ENCODE assay signal across 24 cellular contexts in the genomic region with DNA sequence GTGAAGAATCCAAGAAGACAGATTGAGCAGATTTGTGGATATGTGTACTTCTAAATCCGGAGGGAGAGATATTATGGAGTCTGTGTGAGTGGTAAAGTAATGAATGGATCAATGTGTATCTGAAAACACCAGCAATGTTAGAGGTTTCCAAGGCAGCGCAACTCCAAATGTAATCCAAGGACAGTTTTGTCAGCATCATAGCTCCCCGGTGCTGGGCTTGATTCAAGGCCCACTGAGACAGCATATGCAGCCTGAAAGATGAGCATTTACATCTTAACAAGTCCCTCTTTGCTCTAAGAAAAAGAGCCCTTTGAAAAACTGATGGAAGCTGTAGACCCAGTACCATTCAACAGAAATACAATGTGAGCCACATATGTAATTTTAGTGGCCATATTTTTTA. TPM values are rescaled to one million over a fixed set of nuclear protein-coding genes. Genes with fewer than 3 reads are reported as not detected.
DNase-seq lines count a peak whose midpoint lies in the region; ATAC-seq lines count a peak whose summit lies in the region.
"Had no signal": no experiment of that assay in that cellular context is flagged by ENCODE, and none has a peak within 500 bp of the region (broad histone marks: within the 10 kb centered on the region; RNA-seq: fewer than 3 reads in every experiment).

No MANE protein-coding gene starts in this region.

- intact Hi-C loops in activated T-helper 2 cell treated with anti-CD3 and anti-CD28 coated beads, Interferon-gamma antibody, Interleukin-2, Interleukin-4, amounts not matched to agents 10 μg/mL and 5 μg/mL and 100 μg/mL, durations not matched to agents 14 hours and 24 hours and 36 hours (cut with micrococcal nuclease) = no loop called here

- no peak for ATAC-seq in HG03439 (IDR thresholded peaks at IDR 0.05; ENCODE audit: unreplicated experiment)
- ATAC-seq: GM12878 had no signal

- peaks cover 13% of the 10 kb centered on the region for H3K4me1 Mint-ChIP-seq in activated T-helper 2 cell treated with anti-CD3 and anti-CD28 coated beads, Interferon-gamma antibody, Interleukin-2, Interleukin-4, amounts not matched to agents 10 μg/mL and 5 μg/mL and 100 μg/mL, durations not matched to agents 14 hours and 24 hours and 36 hours (ENCODE audit: low read depth)
- H3K4me1 Mint-ChIP-seq: B cell; CD14-positive monocyte; CD4-positive, alpha-beta memory T cell; CD4-positive, CD25-positive, alpha-beta regulatory T cell; CD8-positive, alpha-beta memory T cell had no signal

- H3K27me3 Mint-ChIP-seq in activated T-helper 2 cell treated with anti-CD3 and anti-CD28 coated beads, Interferon-gamma antibody, Interleukin-2, Interleukin-4, amounts not matched to agents 10 μg/mL and 5 μg/mL and 100 μg/mL, durations not matched to agents 14 hours and 24 hours and 36 hours (ENCODE audit: low read depth) = peaks cover 2% of the 10 kb centered on the region

- H3K4me3 Mint-ChIP-seq in activated T-helper 2 cell treated with anti-CD3 and anti-CD28 coated beads, Interferon-gamma antibody, Interleukin-2, Interleukin-4, amounts not matched to agents 10 μg/mL and 5 μg/mL and 100 μg/mL, durations not matched to agents 14 hours and 24 hours and 36 hours (ENCODE audit: low read depth) = no peak overlapping the region
- H3K4me3 Mint-ChIP-seq: B cell; CD14-positive monocyte; CD4-positive, alpha-beta memory T cell; CD4-positive, CD25-positive, alpha-beta regulatory T cell; CD8-positive, alpha-beta memory T cell had no signal

- DNase-seq in Ammon's horn (ENCODE audit: low spot score) (peak; percentile 20), G401 (ENCODE audit: low spot score) (peak; percentile 67), NCI-H69 (lab: John Stamatoyannopoulos, UW) (peak; percentile 46), cerebellar cortex (ENCODE audit: low spot score) (peak; percentile 53), T1000 (lab: John Stamatoyannopoulos, UW) (no peak), C1 segment of cervical spinal cord (lab: John Stamatoyannopoulos, UW) (no peak)
- DNase-seq in activated T-helper 2 cell treated with anti-CD3 and anti-CD28 coated beads, Interferon-gamma antibody, Interleukin-2, Interleukin-4, amounts not matched to agents 10 μg/mL and 5 μg/mL and 100 μg/mL, durations not matched to agents 14 hours and 24 hours and 36 hours (ENCODE audit: low spot score) = no peak
- DNase-seq: 8988T; ACHN; CD4-positive, alpha-beta memory T cell; CD4-positive, CD25-positive, alpha-beta regulatory T cell; CD8-positive, alpha-beta memory T cell; COR-L47; DMS 273 treated with DMSO at 0.1 percent for 48 hours; DMS153; DMS53; DMS79; DND-41; EL; GF-D8 had no signal

- H3K36me3 Mint-ChIP-seq in activated T-helper 2 cell treated with anti-CD3 and anti-CD28 coated beads, Interferon-gamma antibody, Interleukin-2, Interleukin-4, amounts not matched to agents 10 μg/mL and 5 μg/mL and 100 μg/mL, durations not matched to agents 14 hours and 24 hours and 36 hours (ENCODE audit: low read depth) = no peaks in the 10 kb centered on the region
- H3K36me3 Mint-ChIP-seq: CD14-positive monocyte; CD4-positive, alpha-beta memory T cell; CD4-positive, CD25-positive, alpha-beta regulatory T cell; CD8-positive, alpha-beta memory T cell had no signal

- no peak overlapping the region for H3K27ac Mint-ChIP-seq in activated T-helper 2 cell treated with anti-CD3 and anti-CD28 coated beads, Interferon-gamma antibody, Interleukin-2, Interleukin-4, amounts not matched to agents 10 μg/mL and 5 μg/mL and 100 μg/mL, durations not matched to agents 14 hours and 24 hours and 36 hours
- H3K27ac Mint-ChIP-seq: B cell; CD14-positive monocyte; CD4-positive, alpha-beta memory T cell; CD4-positive, CD25-positive, alpha-beta regulatory T cell; CD8-positive, alpha-beta memory T cell had no signal

- H3K9me3 Mint-ChIP-seq in activated T-helper 2 cell treated with anti-CD3 and anti-CD28 coated beads, Interferon-gamma antibody, Interleukin-2, Interleukin-4, amounts not matched to agents 10 μg/mL and 5 μg/mL and 100 μg/mL, durations not matched to agents 14 hours and 24 hours and 36 hours = no peaks in the 10 kb centered on the region
- H3K9me3 Mint-ChIP-seq: CD8-positive, alpha-beta memory T cell had no signal

- in situ Hi-C loops in G401 (cut with HindIII; ENCODE audit: low sequenced_read_pairs) = no loop called here

RNA-seq across cellular contexts. Expression of gene FRMD6, which starts 38.3 kb away (rescaled TPM):
- total RNA-seq in G401 (2014; rRNA removed; shearing (Covaris generic)) = 1.4 and 1.5 TPM in 2 replicates
- total RNA-seq in activated T-helper 2 cell treated with anti-CD3 and anti-CD28 coated beads, Interferon-gamma antibody, Interleukin-2, Interleukin-4, amounts not matched to agents 10 μg/mL and 5 μg/mL and 100 μg/mL, durations not matched to agents 14 hours and 24 hours and 36 hours = 11.6 and 17.8 TPM in 2 replicates

Comparison
In these comparisons a context has a peak if more than half of its experiments do, and no peak if none do; other contexts are left out.
1. DNase-seq: peak in Ammon's horn (single experiment), G401 (single experiment), NCI-H69 (single experiment) and cerebellar cortex (single experiment); none in T1000 (single experiment), activated T-helper 2 cell treated with anti-CD3 and anti-CD28 coated beads, Interferon-gamma antibody, Interleukin-2, Interleukin-4, amounts not matched to agents 10 μg/mL and 5 μg/mL and 100 μg/mL, durations not matched to agents 14 hours and 24 hours and 36 hours (single experiment) and C1 segment of cervical spinal cord (0 of 14).